In the genomic region with DNA sequence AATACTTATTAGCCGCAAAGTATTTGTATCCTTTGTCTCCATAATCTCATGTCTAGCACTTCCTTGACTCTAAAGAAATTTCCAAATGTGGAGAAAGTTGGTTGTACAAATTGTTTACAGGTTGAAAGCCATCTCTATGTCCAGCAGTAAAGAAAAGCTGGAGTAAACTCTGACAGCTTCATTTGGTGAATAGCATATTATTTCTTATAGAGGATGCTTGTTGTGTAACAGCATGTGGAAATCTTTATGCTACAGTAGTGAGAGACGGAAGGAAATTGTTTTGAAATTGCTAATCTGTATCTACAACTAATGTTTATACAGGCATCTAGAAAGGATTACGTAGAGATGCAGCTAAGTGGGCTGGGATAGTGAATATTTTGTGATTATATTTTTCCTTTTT, we compare ENCODE assay signal across 20 cellular contexts.
DNase-seq lines count a peak whose midpoint lies in the region; ATAC-seq, FAIRE-seq and TF ChIP-seq lines count a peak whose summit lies in the region.
"Had no signal": no experiment of that assay in that cellular context is flagged by ENCODE, and none has a peak within 500 bp of the region (broad histone marks: within the 10 kb centered on the region; RNA-seq: fewer than 3 reads in every experiment).

No MANE protein-coding gene starts in this region.

- no peak for TF ChIP-seq CTCF in activated CD8-positive, alpha-beta T cell treated with anti-CD3 and anti-CD28 coated beads for 36 hours (IDR thresholded peaks at IDR 0.05)
- TF ChIP-seq CTCF in NB4 (IDR thresholded peaks at IDR 0.05; ENCODE audit: low read depth, low read length), result no peak
- TF ChIP-seq CTCF in endothelial cell of umbilical vein (IDR thresholded peaks at IDR 0.05; ENCODE audit: extremely low read depth in 1 of 2, insufficient read depth in 1 of 2, low read depth in 1 of 2, low read length in 2 of 2), result no peak
- TF ChIP-seq CTCF in progenitor cell of endocrine pancreas (IDR thresholded peaks at IDR 0.05; ENCODE audit: unreplicated experiment), result no peak

- no peak for ATAC-seq in activated CD8-positive, alpha-beta T cell treated with anti-CD3 and anti-CD28 coated beads, Interleukin-2, amount 10 ng/mL, durations not matched to agents 7 days and 5 days
- no peak for ATAC-seq in activated CD8-positive, alpha-beta T cell treated with anti-CD3 and anti-CD28 coated beads for 36 hours
- peak; percentile 65 for ATAC-seq in naive thymus-derived CD4-positive, alpha-beta T cell
- ATAC-seq in HG03571 (IDR thresholded peaks at IDR 0.05; ENCODE audit: unreplicated experiment), result no peak
- ATAC-seq: A549, esophagus mucosa, GM12878, psoas muscle, T-helper 17 cell had no signal

- no peaks in the 10 kb centered on the region for H3K79me2 ChIP-seq in endothelial cell of umbilical vein (ENCODE audit: control insufficient read depth, insufficient read depth, low read length)

- no peaks in the 10 kb centered on the region for H3K27me3 ChIP-seq in endothelial cell of umbilical vein (ENCODE audit: control insufficient read depth in 2 of 2, insufficient read depth in 2 of 2, low read length in 2 of 2)
- H3K27me3 ChIP-seq in naive thymus-derived CD4-positive, alpha-beta T cell (ENCODE audit: control insufficient read depth in 2 of 2, insufficient read depth in 2 of 2, low read length in 2 of 2), result no peaks in the 10 kb centered on the region
- H3K27me3 ChIP-seq: colonic mucosa, stomach had no signal

- no peak for DNase-seq in activated CD8-positive, alpha-beta T cell treated with anti-CD3 and anti-CD28 coated beads, Interleukin-2, amount 10 ng/mL, durations not matched to agents 7 days and 5 days
- no peak for DNase-seq in activated CD8-positive, alpha-beta T cell treated with anti-CD3 and anti-CD28 coated beads for 36 hours
- DNase-seq in NB4 (ENCODE audit: low read depth), result peak; percentile 35
- peak; percentile 91 for DNase-seq in endothelial cell of umbilical vein (ENCODE audit: low read depth, low spot score)
- DNase-seq in naive thymus-derived CD4-positive, alpha-beta T cell, result no peak
- DNase-seq in progenitor cell of endocrine pancreas (ENCODE audit: low spot score, unreplicated experiment), result no peak
- no peak for DNase-seq in activated CD4-positive, alpha-beta memory T cell treated with anti-CD3 and anti-CD28 coated beads, Interleukin-2, amount 10 ng/mL, durations not matched to agents 7 days and 5 days
- DNase-seq: activated CD8-positive, alpha-beta memory T cell treated with anti-CD3 and anti-CD28 coated beads, Interleukin-2, amount 50 U/mL, for 48 hours; amygdala; colonic mucosa; H7; naive B cell; psoas muscle; stomach; T-helper 17 cell had no signal

- no peaks in the 10 kb centered on the region for H3K9me1 ChIP-seq in endothelial cell of umbilical vein (replicated peaks; ENCODE audit: control insufficient read depth, extremely low read depth, insufficient read depth, low read length)

- FAIRE-seq in endothelial cell of umbilical vein (lab: Jason Lieb, UNC), result peak; percentile 85
- FAIRE-seq: A549, GM12878, urothelium cell line had no signal

- POLR2A ChIA-PET in activated CD8-positive, alpha-beta T cell treated with anti-CD3 and anti-CD28 coated beads, Interleukin-2, amount 10 ng/mL, durations not matched to agents 7 days and 5 days (lab: Charles Lee), result interaction anchor here (1.7 kb wide), 1 partner anchor 78 kb away, joined by 6 read pairs; the partner anchor contains the start of gene UGGT1
- POLR2A ChIA-PET in activated CD8-positive, alpha-beta T cell treated with anti-CD3 and anti-CD28 coated beads for 36 hours (lab: Charles Lee), result no interaction called here
- POLR2A ChIA-PET in endothelial cell of umbilical vein (lab: Charles Lee), result interaction anchor here (0.5 to 0.7 kb wide), 2 partner anchors 9 to 16 kb away, joined by 3 to 5 read pairs; no protein-coding TSS in a partner anchor
- POLR2A ChIA-PET in naive thymus-derived CD4-positive, alpha-beta T cell (lab: Charles Lee), result interaction anchor here (0.8 kb wide), 1 partner anchor 38 kb away, joined by 3 read pairs; no protein-coding TSS in a partner anchor
- POLR2A ChIA-PET in activated CD4-positive, alpha-beta memory T cell treated with anti-CD3 and anti-CD28 coated beads, Interleukin-2, amount 10 ng/mL, durations not matched to agents 7 days and 5 days (lab: Charles Lee), result no interaction called here

- H3K9me3 ChIP-seq in endothelial cell of umbilical vein (replicated peaks; ENCODE audit: control insufficient read depth, insufficient read depth, low read length), result no peaks in the 10 kb centered on the region
- no peaks in the 10 kb centered on the region for H3K9me3 ChIP-seq in naive thymus-derived CD4-positive, alpha-beta T cell (ENCODE audit: control insufficient read depth in 2 of 3, low read length in 3 of 3)
- H3K9me3 ChIP-seq: A549, colonic mucosa, psoas muscle, stomach had no signal

- peak overlapping the region; percentile 41 for H3K9ac ChIP-seq in endothelial cell of umbilical vein (replicated peaks; ENCODE audit: extremely low read depth, insufficient read depth, low read length)

- H3K4me3 Mint-ChIP-seq in activated CD8-positive, alpha-beta T cell treated with anti-CD3 and anti-CD28 coated beads, Interleukin-2, amount 10 ng/mL, durations not matched to agents 7 days and 5 days, result no peak overlapping the region
- no peak overlapping the region for H3K4me3 Mint-ChIP-seq in activated CD8-positive, alpha-beta T cell treated with anti-CD3 and anti-CD28 coated beads for 36 hours
- H3K4me3 Mint-ChIP-seq in naive thymus-derived CD4-positive, alpha-beta T cell, result no peak overlapping the region
- no peak overlapping the region for H3K4me3 Mint-ChIP-seq in progenitor cell of endocrine pancreas (ENCODE audit: low read depth)
- H3K4me3 Mint-ChIP-seq in activated CD4-positive, alpha-beta memory T cell treated with anti-CD3 and anti-CD28 coated beads, Interleukin-2, amount 10 ng/mL, durations not matched to agents 7 days and 5 days, result no peak overlapping the region
- H3K4me3 Mint-ChIP-seq: naive B cell, T-helper 17 cell had no signal

- H3K4me3 ChIP-seq in NB4 (ENCODE audit: low read depth, low read length) (no peak overlapping the region), endothelial cell of umbilical vein (replicated peaks in 1 of 3; ENCODE audit: insufficient read depth in 1 of 3, low read depth in 1 of 3, low read length in 3 of 3) (no peak overlapping the region)
- H3K4me3 ChIP-seq in naive thymus-derived CD4-positive, alpha-beta T cell (ENCODE audit: low read length), result no peak overlapping the region
- H3K4me3 ChIP-seq: A549, colonic mucosa, GM12878, psoas muscle, stomach had no signal

- no peak for TF ChIP-seq POLR2A in NB4 (IDR thresholded peaks at IDR 0.05; ENCODE audit: extremely low read depth, insufficient read length)
- peak; percentile 52 for TF ChIP-seq POLR2A in endothelial cell of umbilical vein (IDR thresholded peaks at IDR 0.05; ENCODE audit: low read depth, low read length)

- no peaks in the 10 kb centered on the region for H4K20me1 ChIP-seq in endothelial cell of umbilical vein (replicated peaks; ENCODE audit: control insufficient read depth, extremely low read depth, insufficient read depth, low read length)

- peak overlapping the region; percentile 86 for H3K4me2 ChIP-seq in endothelial cell of umbilical vein (ENCODE audit: insufficient read depth, low read length)
- H3K4me2 ChIP-seq: A549 had no signal

- H2AFZ ChIP-seq in endothelial cell of umbilical vein (ENCODE audit: low read depth, low read length), result no peak overlapping the region

- intact Hi-C loops in activated CD8-positive, alpha-beta T cell treated with anti-CD3 and anti-CD28 coated beads for 36 hours (cut with micrococcal nuclease), result no loop called here
- intact Hi-C loops in endothelial cell of umbilical vein (cut with micrococcal nuclease), result loop anchor here (1.0 to 5.0 kb wide), 2 partner anchors 27 to 142 kb away; partner anchors contain the start of gene SAP130
- intact Hi-C loops in naive thymus-derived CD4-positive, alpha-beta T cell (cut with micrococcal nuclease), result no loop called here

- peaks cover 2 to 7% of the 10 kb centered on the region in 2 experiments for H3K36me3 ChIP-seq in endothelial cell of umbilical vein (ENCODE audit: control insufficient read depth in 2 of 2, extremely low read depth in 1 of 2, insufficient read depth in 2 of 2, low read length in 2 of 2)
- H3K36me3 ChIP-seq in naive thymus-derived CD4-positive, alpha-beta T cell (ENCODE audit: control insufficient read depth in 2 of 3, insufficient read depth in 3 of 3, low read length in 3 of 3), result peaks cover under 1 to 75% (median 30%) of the 10 kb centered on the region in 3 experiments
- H3K36me3 ChIP-seq: colonic mucosa had no signal

- dilution Hi-C loops in endothelial cell of umbilical vein (cut with MboI; ENCODE audit: extremely low pct_ligation_motif_present, low sequenced_read_pairs), result no loop called here

- peaks cover 23% of the 10 kb centered on the region for H3K4me1 Mint-ChIP-seq in activated CD8-positive, alpha-beta T cell treated with anti-CD3 and anti-CD28 coated beads, Interleukin-2, amount 10 ng/mL, durations not matched to agents 7 days and 5 days (ENCODE audit: low read depth)
- H3K4me1 Mint-ChIP-seq in activated CD8-positive, alpha-beta T cell treated with anti-CD3 and anti-CD28 coated beads for 36 hours (ENCODE audit: low read depth), result peaks cover 17% of the 10 kb centered on the region
- H3K4me1 Mint-ChIP-seq in naive thymus-derived CD4-positive, alpha-beta T cell, result peaks cover 3 to 31% (median 19%) of the 10 kb centered on the region in 7 donors
- H3K4me1 Mint-ChIP-seq in progenitor cell of endocrine pancreas (ENCODE audit: low read depth), result peaks cover 4% of the 10 kb centered on the region
- H3K4me1 Mint-ChIP-seq in activated CD4-positive, alpha-beta memory T cell treated with anti-CD3 and anti-CD28 coated beads, Interleukin-2, amount 10 ng/mL, durations not matched to agents 7 days and 5 days, result peaks cover 12% of the 10 kb centered on the region

- no peaks in the 10 kb centered on the region for H3K27me3 Mint-ChIP-seq in activated CD8-positive, alpha-beta T cell treated with anti-CD3 and anti-CD28 coated beads, Interleukin-2, amount 10 ng/mL, durations not matched to agents 7 days and 5 days (ENCODE audit: low read depth)
- no peaks in the 10 kb centered on the region for H3K27me3 Mint-ChIP-seq in activated CD8-positive, alpha-beta T cell treated with anti-CD3 and anti-CD28 coated beads for 36 hours
- H3K27me3 Mint-ChIP-seq in naive thymus-derived CD4-positive, alpha-beta T cell, result no peaks in the 10 kb centered on the region
- no peaks in the 10 kb centered on the region for H3K27me3 Mint-ChIP-seq in progenitor cell of endocrine pancreas
- H3K27me3 Mint-ChIP-seq in activated CD4-positive, alpha-beta memory T cell treated with anti-CD3 and anti-CD28 coated beads, Interleukin-2, amount 10 ng/mL, durations not matched to agents 7 days and 5 days, result no peaks in the 10 kb centered on the region
- H3K27me3 Mint-ChIP-seq: naive B cell, T-helper 17 cell had no signal

- peaks cover 62% of the 10 kb centered on the region for H3K36me3 Mint-ChIP-seq in activated CD8-positive, alpha-beta T cell treated with anti-CD3 and anti-CD28 coated beads, Interleukin-2, amount 10 ng/mL, durations not matched to agents 7 days and 5 days (ENCODE audit: low read depth)
- peaks cover 60% of the 10 kb centered on the region for H3K36me3 Mint-ChIP-seq in activated CD8-positive, alpha-beta T cell treated with anti-CD3 and anti-CD28 coated beads for 36 hours (ENCODE audit: low read depth)
- H3K36me3 Mint-ChIP-seq in naive thymus-derived CD4-positive, alpha-beta T cell, result peaks cover 14 to 59% (median 31%) of the 10 kb centered on the region in 5 donors
- peaks cover 21% of the 10 kb centered on the region for H3K36me3 Mint-ChIP-seq in progenitor cell of endocrine pancreas (ENCODE audit: insufficient read depth)
- peaks cover 63% of the 10 kb centered on the region for H3K36me3 Mint-ChIP-seq in activated CD4-positive, alpha-beta memory T cell treated with anti-CD3 and anti-CD28 coated beads, Interleukin-2, amount 10 ng/mL, durations not matched to agents 7 days and 5 days (ENCODE audit: low read depth)

- peak overlapping the region; percentile 89 for H3K27ac ChIP-seq in endothelial cell of umbilical vein (ENCODE audit: insufficient read depth, low read depth, low read length)
- no peak overlapping the region for H3K27ac ChIP-seq in naive thymus-derived CD4-positive, alpha-beta T cell (ENCODE audit: low read depth, low read length)
- H3K27ac ChIP-seq: A549, colonic mucosa, psoas muscle had no signal

- CTCF ChIA-PET in activated CD8-positive, alpha-beta T cell treated with anti-CD3 and anti-CD28 coated beads, Interleukin-2, amount 10 ng/mL, durations not matched to agents 7 days and 5 days (lab: Charles Lee), result interaction anchor here (2.2 kb wide), 1 partner anchor 10 kb away, joined by 8 read pairs; no protein-coding TSS in a partner anchor
- CTCF ChIA-PET in activated CD8-positive, alpha-beta T cell treated with anti-CD3 and anti-CD28 coated beads for 36 hours (lab: Charles Lee), result interaction anchor here (1.2 to 1.7 kb wide), 2 partner anchors 9 to 16 kb away, joined by 4 read pairs; no protein-coding TSS in a partner anchor
- CTCF ChIA-PET in endothelial cell of umbilical vein (lab: Charles Lee), result interaction anchor here (0.7 to 2.9 kb wide), 7 partner anchors 10 to 106 kb away, joined by 3 to 33 read pairs (median 3); no protein-coding TSS in a partner anchor
- CTCF ChIA-PET in naive thymus-derived CD4-positive, alpha-beta T cell (lab: Charles Lee), result no interaction called here
- CTCF ChIA-PET in activated CD4-positive, alpha-beta memory T cell treated with anti-CD3 and anti-CD28 coated beads, Interleukin-2, amount 10 ng/mL, durations not matched to agents 7 days and 5 days (lab: Charles Lee), result no interaction called here

- peak overlapping the region; percentile 17 for H3K27ac Mint-ChIP-seq in activated CD8-positive, alpha-beta T cell treated with anti-CD3 and anti-CD28 coated beads, Interleukin-2, amount 10 ng/mL, durations not matched to agents 7 days and 5 days
- H3K27ac Mint-ChIP-seq in activated CD8-positive, alpha-beta T cell treated with anti-CD3 and anti-CD28 coated beads for 36 hours, result no peak overlapping the region
- peak overlapping the region in 4 of 9 donors; percentile 20 to 68 (median 36) for H3K27ac Mint-ChIP-seq in naive thymus-derived CD4-positive, alpha-beta T cell
- no peak overlapping the region for H3K27ac Mint-ChIP-seq in progenitor cell of endocrine pancreas
- no peak overlapping the region for H3K27ac Mint-ChIP-seq in activated CD4-positive, alpha-beta memory T cell treated with anti-CD3 and anti-CD28 coated beads, Interleukin-2, amount 10 ng/mL, durations not matched to agents 7 days and 5 days
- H3K27ac Mint-ChIP-seq: naive B cell, T-helper 17 cell had no signal

- BruUV-seq in endothelial cell of umbilical vein (replicated peaks; lab: Mats Ljungman, UMichigan), result no TSS peak

- peaks cover 31% of the 10 kb centered on the region for H3K4me1 ChIP-seq in endothelial cell of umbilical vein (ENCODE audit: control insufficient read depth, extremely low read depth, insufficient read depth, low read length)
- no peaks in the 10 kb centered on the region for H3K4me1 ChIP-seq in naive thymus-derived CD4-positive, alpha-beta T cell (ENCODE audit: control insufficient read depth in 2 of 2, insufficient read depth in 2 of 2, low read length in 2 of 2)
- H3K4me1 ChIP-seq: A549, colonic mucosa, psoas muscle had no signal

- no peaks in the 10 kb centered on the region for H3K9me3 Mint-ChIP-seq in activated CD8-positive, alpha-beta T cell treated with anti-CD3 and anti-CD28 coated beads, Interleukin-2, amount 10 ng/mL, durations not matched to agents 7 days and 5 days (ENCODE audit: insufficient read depth)
- H3K9me3 Mint-ChIP-seq in activated CD8-positive, alpha-beta T cell treated with anti-CD3 and anti-CD28 coated beads for 36 hours, result no peaks in the 10 kb centered on the region
- H3K9me3 Mint-ChIP-seq in naive thymus-derived CD4-positive, alpha-beta T cell, result no peaks in the 10 kb centered on the region
- no peaks in the 10 kb centered on the region for H3K9me3 Mint-ChIP-seq in progenitor cell of endocrine pancreas (ENCODE audit: low read depth)
- H3K9me3 Mint-ChIP-seq in activated CD4-positive, alpha-beta memory T cell treated with anti-CD3 and anti-CD28 coated beads, Interleukin-2, amount 10 ng/mL, durations not matched to agents 7 days and 5 days, result no peaks in the 10 kb centered on the region
- H3K9me3 Mint-ChIP-seq: naive B cell had no signal

Comparison
In these comparisons a context has a peak if more than half of its experiments do, and no peak if none do; other contexts are left out.
1. POLR2A ChIA-PET loops: an anchor here in activated CD8-positive, alpha-beta T cell treated with anti-CD3 and anti-CD28 coated beads, Interleukin-2, amount 10 ng/mL, durations not matched to agents 7 days and 5 days (1.7 kb wide), endothelial cell of umbilical vein (0.5 to 0.7 kb wide) and naive thymus-derived CD4-positive, alpha-beta T cell (0.8 kb wide); none called in activated CD8-positive, alpha-beta T cell treated with anti-CD3 and anti-CD28 coated beads for 36 hours and activated CD4-positive, alpha-beta memory T cell treated with anti-CD3 and anti-CD28 coated beads, Interleukin-2, amount 10 ng/mL, durations not matched to agents 7 days and 5 days.
2. DNase-seq: peak in NB4 (single experiment) and endothelial cell of umbilical vein (single experiment); none in activated CD8-positive, alpha-beta T cell treated with anti-CD3 and anti-CD28 coated beads, Interleukin-2, amount 10 ng/mL, durations not matched to agents 7 days and 5 days (single experiment), activated CD8-positive, alpha-beta T cell treated with anti-CD3 and anti-CD28 coated beads for 36 hours (single experiment), naive thymus-derived CD4-positive, alpha-beta T cell (0 of 9), progenitor cell of endocrine pancreas (single experiment) and activated CD4-positive, alpha-beta memory T cell treated with anti-CD3 and anti-CD28 coated beads, Interleukin-2, amount 10 ng/mL, durations not matched to agents 7 days and 5 days (single experiment).
3. CTCF ChIA-PET loops: an anchor here in activated CD8-positive, alpha-beta T cell treated with anti-CD3 and anti-CD28 coated beads, Interleukin-2, amount 10 ng/mL, durations not matched to agents 7 days and 5 days (2.2 kb wide), activated CD8-positive, alpha-beta T cell treated with anti-CD3 and anti-CD28 coated beads for 36 hours (1.2 to 1.7 kb wide) and endothelial cell of umbilical vein (0.7 to 2.9 kb wide); none called in naive thymus-derived CD4-positive, alpha-beta T cell and activated CD4-positive, alpha-beta memory T cell treated with anti-CD3 and anti-CD28 coated beads, Interleukin-2, amount 10 ng/mL, durations not matched to agents 7 days and 5 days.